ENCODE assay signal across 8 cellular contexts in genomic region chr14:103546651-103547454, GRCh38. TPM values are rescaled to one million over a fixed set of nuclear protein-coding genes. Genes with fewer than 3 reads are reported as not detected.
DNase-seq lines count a peak whose midpoint lies in the region; ATAC-seq, FAIRE-seq and TF ChIP-seq lines count a peak whose summit lies in the region.

No MANE protein-coding gene starts in this region.

- no peaks in the 10 kb centered on the region for H3K9me3 ChIP-seq in BE2C
- H3K9me3 ChIP-seq in H9 (ENCODE audit: control insufficient read depth, low read depth, low read length) = no peaks in the 10 kb centered on the region
- H3K9me3 ChIP-seq in H1 (ENCODE audit: insufficient read depth in 2 of 2, low read depth in 1 of 2, low read length in 1 of 2) = no peaks in the 10 kb centered on the region

- H3K14ac ChIP-seq in H9 (ENCODE audit: insufficient read depth, low read length) (no peak overlapping the region), H1 (ENCODE audit: insufficient read length) (no peak overlapping the region)

- H3K27ac ChIP-seq in H9 (ENCODE audit: insufficient read length, low read depth, low read length) = no peak overlapping the region
- H3K27ac ChIP-seq in H1 (ENCODE audit: low read depth, low read length) = no peak overlapping the region

- H3K23ac ChIP-seq in H9 (ENCODE audit: insufficient read length, low read depth, low read length) (no peak overlapping the region), H1 (ENCODE audit: insufficient read length) (no peak overlapping the region)

- H4K5ac ChIP-seq in H9 (ENCODE audit: insufficient read length, low read depth, low read length) (no peak overlapping the region), H1 (ENCODE audit: insufficient read length, low read depth, low read length) (no peak overlapping the region)

- H4K8ac ChIP-seq in H9 (replicated peaks; ENCODE audit: insufficient read length, low read depth, low read length) = no peak overlapping the region
- H4K8ac ChIP-seq in H1 (ENCODE audit: extremely low read depth, insufficient read depth, low read length) = peak overlapping the region; percentile 69

- POLR2A ChIA-PET in H1 (lab: Charles Lee; ENCODE audit: partially characterized antibody) = interaction anchor here (0.8 to 29.8 kb wide), 9 partner anchors 8 to 210 kb away, joined by 3 to 844 read pairs (median 5); partner anchors contain the start of genes BAG5, CKB and COA8
- POLR2A ChIA-PET in naive thymus-derived CD8-positive, alpha-beta T cell (lab: Charles Lee) = interaction anchor here (1.6 to 2.3 kb wide), 3 partner anchors 15 to 28 kb away, joined by 5 to 9 read pairs (median 8); partner anchors contain the start of genes BAG5, COA8 and TRMT61A

- H3K4me1 Mint-ChIP-seq in H9 = peaks cover 13 to 18% of the 10 kb centered on the region in 2 experiments
- H3K4me1 Mint-ChIP-seq in activated CD8-positive, alpha-beta memory T cell treated with anti-CD3 and anti-CD28 coated beads, Interleukin-2, amount 10 ng/mL, durations not matched to agents 7 days and 5 days = peaks cover 3% of the 10 kb centered on the region
- H3K4me1 Mint-ChIP-seq in naive thymus-derived CD8-positive, alpha-beta T cell = peaks cover 0 to 6% (median 5%) of the 10 kb centered on the region in 4 donors
- H3K4me1 Mint-ChIP-seq in stimulated activated memory B cell treated with anti-CD40 and anti-IgM and Interleukin-4, amounts not matched to agents 10 μg/mL and 1 μg/mL and 100 μg/mL, for 72 hours = peaks cover 24% of the 10 kb centered on the region

- H4K20me1 ChIP-seq in H9 (ENCODE audit: control insufficient read depth, insufficient read depth, insufficient read length) = no peaks in the 10 kb centered on the region
- peaks cover 0 to 4% of the 10 kb centered on the region in 2 experiments for H4K20me1 ChIP-seq in H1 (replicated peaks in 1 of 2; ENCODE audit: control insufficient read depth in 1 of 2, insufficient read depth in 2 of 2, low read length in 2 of 2)

- peak; percentile 78 for DNase-seq in BE2C
- DNase-seq in H9 = peak; percentile 87
- peak; percentile 24 for DNase-seq in NCI-H748 treated with DMSO at 0.1 percent for 48 hours (lab: John Stamatoyannopoulos, UW)
- DNase-seq in activated CD8-positive, alpha-beta memory T cell treated with anti-CD3 and anti-CD28 coated beads, Interleukin-2, amount 10 ng/mL, durations not matched to agents 7 days and 5 days = peak; percentile 79
- DNase-seq in H1 (ENCODE audit: low read depth in 1 of 2, low spot score in 2 of 2) = peak in 1 of 2 experiments; percentile 98
- peak; percentile 67 to 88 (median 76) for DNase-seq in naive thymus-derived CD8-positive, alpha-beta T cell

- no peak overlapping the region for H3K56ac ChIP-seq in H9 (ENCODE audit: insufficient read length, low read depth, low read length)
- H3K56ac ChIP-seq in H1 (replicated peaks; ENCODE audit: insufficient read length, low read depth, low read length) = no peak overlapping the region

- H2BK5ac ChIP-seq in H9 (ENCODE audit: insufficient read length, low read length) (no peak overlapping the region), H1 (ENCODE audit: low read depth, low read length) (peak overlapping the region; percentile 42; the same call in 1 of the 2 replicates)

- H3K9me3 Mint-ChIP-seq in H9 = no peaks in the 10 kb centered on the region
- no peaks in the 10 kb centered on the region for H3K9me3 Mint-ChIP-seq in activated CD8-positive, alpha-beta memory T cell treated with anti-CD3 and anti-CD28 coated beads, Interleukin-2, amount 10 ng/mL, durations not matched to agents 7 days and 5 days (ENCODE audit: low read depth)
- no peaks in the 10 kb centered on the region for H3K9me3 Mint-ChIP-seq in naive thymus-derived CD8-positive, alpha-beta T cell
- no peaks in the 10 kb centered on the region for H3K9me3 Mint-ChIP-seq in stimulated activated memory B cell treated with anti-CD40 and anti-IgM and Interleukin-4, amounts not matched to agents 10 μg/mL and 1 μg/mL and 100 μg/mL, for 72 hours

- ATAC-seq in activated CD8-positive, alpha-beta memory T cell treated with anti-CD3 and anti-CD28 coated beads, Interleukin-2, amount 10 ng/mL, durations not matched to agents 7 days and 5 days = peak; percentile 77
- peak; percentile 88 to 93 for ATAC-seq in naive thymus-derived CD8-positive, alpha-beta T cell
- ATAC-seq in stimulated activated memory B cell treated with anti-CD40 and anti-IgM and Interleukin-4, amounts not matched to agents 10 μg/mL and 1 μg/mL and 100 μg/mL, for 72 hours = peak; percentile 74
- no peak for ATAC-seq in HG03378 (IDR thresholded peaks at IDR 0.05; ENCODE audit: unreplicated experiment)

- H3K27ac Mint-ChIP-seq in H9 = no peak overlapping the region
- H3K27ac Mint-ChIP-seq in activated CD8-positive, alpha-beta memory T cell treated with anti-CD3 and anti-CD28 coated beads, Interleukin-2, amount 10 ng/mL, durations not matched to agents 7 days and 5 days = no peak overlapping the region
- H3K27ac Mint-ChIP-seq in naive thymus-derived CD8-positive, alpha-beta T cell = no peak overlapping the region
- no peak overlapping the region for H3K27ac Mint-ChIP-seq in stimulated activated memory B cell treated with anti-CD40 and anti-IgM and Interleukin-4, amounts not matched to agents 10 μg/mL and 1 μg/mL and 100 μg/mL, for 72 hours

- H2BK20ac ChIP-seq in H9 (ENCODE audit: low read depth, low read length, poor library complexity, severe bottlenecking) (no peak overlapping the region), H1 (ENCODE audit: low read length) (no peak overlapping the region)

- H3K4me1 ChIP-seq in BE2C (peaks cover 22% of the 10 kb centered on the region), H9 (ENCODE audit: insufficient read depth, low read length) (no peaks in the 10 kb centered on the region; the same call in 1 of the 2 replicates), H1 (replicated peaks in 1 of 4; ENCODE audit: control insufficient read depth in 3 of 4, insufficient read depth in 4 of 4, low read length in 3 of 4) (peaks cover 0 to 26% (median 22%) of the 10 kb centered on the region in 4 experiments; a peak in 6 of 7 replicates)

- H3K4me2 ChIP-seq in H9 (ENCODE audit: insufficient read depth, insufficient read length, low read length) (no peak overlapping the region), H1 (ENCODE audit: insufficient read depth in 1 of 2, low read depth in 2 of 2, low read length in 2 of 2) (no peak overlapping the region; a peak in 1 of 4 replicates)

- no peak overlapping the region for H3T11ph ChIP-seq in H9 (ENCODE audit: low read length)

- no peaks in the 10 kb centered on the region for H3K27me3 ChIP-seq in BE2C
- H3K27me3 ChIP-seq in H9 (ENCODE audit: insufficient read depth, low read length) = no peaks in the 10 kb centered on the region
- no peaks in the 10 kb centered on the region for H3K27me3 ChIP-seq in H1 (replicated peaks in 1 of 4; ENCODE audit: control insufficient read depth in 3 of 4, extremely low read depth in 1 of 4, insufficient read depth in 3 of 4, low read length in 3 of 4)

- no peak overlapping the region for H2BK12ac ChIP-seq in H9 (ENCODE audit: insufficient read length, low read depth, low read length)
- peak overlapping the region; percentile 92; the same call in 1 of the 2 replicates for H2BK12ac ChIP-seq in H1 (ENCODE audit: low read depth, low read length)

- H4K91ac ChIP-seq in H9 (ENCODE audit: insufficient read length, low read depth, low read length) (no peak overlapping the region), H1 (replicated peaks; ENCODE audit: insufficient read length, low read length) (peak overlapping the region; percentile 88)

- H3K36me3 ChIP-seq in BE2C (no peaks in the 10 kb centered on the region), H1 (ENCODE audit: control insufficient read depth in 2 of 4, insufficient read depth in 4 of 4, low read length in 3 of 4) (no peaks in the 10 kb centered on the region)

- TF ChIP-seq EP300 in H1 (IDR thresholded peaks at IDR 0.05; ENCODE audit: borderline replicate concordance in 1 of 2, low read depth in 2 of 2, low read length in 2 of 2) = no peak

- CTCF ChIA-PET in activated CD8-positive, alpha-beta memory T cell treated with anti-CD3 and anti-CD28 coated beads, Interleukin-2, amount 10 ng/mL, durations not matched to agents 7 days and 5 days (lab: Charles Lee) = interaction anchor here (0.6 to 7.9 kb wide), 17 partner anchors 10 to 1866 kb away, joined by 3 to 79 read pairs (median 3); partner anchors contain the start of genes BAG5 and COA8
- CTCF ChIA-PET in H1 (lab: Charles Lee; ENCODE audit: partially characterized antibody) = interaction anchor here (0.5 to 28.8 kb wide), 14 partner anchors 8 to 200 kb away, joined by 3 to 921 read pairs (median 4); partner anchors contain the start of genes CKB and TRMT61A

- peak; percentile 89 for TF ChIP-seq CTCF in BE2C (IDR thresholded peaks at IDR 0.05; ENCODE audit: low read depth, low read length)
- TF ChIP-seq CTCF in H9 (conservative IDR thresholded peaks at IDR 0.05) = peak; percentile 97
- TF ChIP-seq CTCF in H1 (IDR thresholded peaks at IDR 0.05; ENCODE audit: control extremely low read depth in 1 of 3, insufficient read depth in 1 of 3, low read depth in 1 of 3, low read length in 3 of 3) = peak in 2 of 3 experiments; percentile 98; a peak in 3 of 4 replicates

- WGBS in H9 (ENCODE audit: extremely low coverage, insufficient read length, low lambda C conversion rate) = no CpG with 5 or more reads among the region's 21 CpGs
- WGBS in H1 (ENCODE audit: extremely low coverage in 1 of 2, insufficient coverage in 1 of 2, insufficient read length in 1 of 2, insufficient replicate concordance in 2 of 2, low coverage in 1 of 2, low lambda C conversion rate in 2 of 2, missing lambda C conversion rate in 1 of 2), 2 experiments = 37% methylated on average over 21 of the region's 21 CpGs; no CpG with 5 or more reads in 1 of the 2 experiments

- H3K23me2 ChIP-seq in H9 (ENCODE audit: insufficient read length, low read depth, low read length, poor library complexity, severe bottlenecking) = peaks cover 4% of the 10 kb centered on the region
- H3K23me2 ChIP-seq in H1 (ENCODE audit: low read depth, low read length) = no peaks in the 10 kb centered on the region

- H3K79me1 ChIP-seq in H9 (ENCODE audit: insufficient read depth, low read depth, low read length, poor library complexity, severe bottlenecking) (no peaks in the 10 kb centered on the region), H1 (ENCODE audit: low read depth, low read length) (no peaks in the 10 kb centered on the region)

- no peaks in the 10 kb centered on the region; the same call in 1 of the 2 replicates for H3K27me3 Mint-ChIP-seq in H9 (ENCODE audit: low read depth)
- H3K27me3 Mint-ChIP-seq in activated CD8-positive, alpha-beta memory T cell treated with anti-CD3 and anti-CD28 coated beads, Interleukin-2, amount 10 ng/mL, durations not matched to agents 7 days and 5 days = no peaks in the 10 kb centered on the region
- H3K27me3 Mint-ChIP-seq in naive thymus-derived CD8-positive, alpha-beta T cell = peaks cover 0 to 3% (median 0%) of the 10 kb centered on the region in 5 donors
- peaks cover 6% of the 10 kb centered on the region for H3K27me3 Mint-ChIP-seq in stimulated activated memory B cell treated with anti-CD40 and anti-IgM and Interleukin-4, amounts not matched to agents 10 μg/mL and 1 μg/mL and 100 μg/mL, for 72 hours

- peak; percentile 77 for FAIRE-seq in H1 (lab: Jason Lieb, UNC)

- H3K9ac ChIP-seq in H9 (ENCODE audit: extremely low read depth, insufficient read length, low read length) (no peak overlapping the region), H1 (replicated peaks in 1 of 4; ENCODE audit: extremely low read depth in 1 of 4, low read depth in 3 of 4, low read length in 3 of 4) (no peak overlapping the region; a peak in 1 of 7 replicates)

- H3K4me3 ChIP-seq in BE2C (ENCODE audit: low read depth, low read length) = no peak overlapping the region
- no peak overlapping the region for H3K4me3 ChIP-seq in H1 (ENCODE audit: extremely low read depth in 1 of 4, insufficient read depth in 2 of 4, low read depth in 3 of 4, low read length in 4 of 4)

- H3K4ac ChIP-seq in H9 (ENCODE audit: low read depth, low read length) (no peak overlapping the region), H1 (replicated peaks; ENCODE audit: insufficient read length, low read depth, low read length) (peak overlapping the region; percentile 32)

- H3K36me3 Mint-ChIP-seq in H9 (ENCODE audit: insufficient read depth in 1 of 3, low read depth in 3 of 3) = no peaks in the 10 kb centered on the region
- no peaks in the 10 kb centered on the region for H3K36me3 Mint-ChIP-seq in activated CD8-positive, alpha-beta memory T cell treated with anti-CD3 and anti-CD28 coated beads, Interleukin-2, amount 10 ng/mL, durations not matched to agents 7 days and 5 days
- H3K36me3 Mint-ChIP-seq in naive thymus-derived CD8-positive, alpha-beta T cell = peaks cover 0 to 2% (median 0%) of the 10 kb centered on the region in 3 donors
- no peaks in the 10 kb centered on the region for H3K36me3 Mint-ChIP-seq in stimulated activated memory B cell treated with anti-CD40 and anti-IgM and Interleukin-4, amounts not matched to agents 10 μg/mL and 1 μg/mL and 100 μg/mL, for 72 hours

- H2BK120ac ChIP-seq in H9 (ENCODE audit: low read depth, low read length, poor library complexity, severe bottlenecking) (no peak overlapping the region), H1 (replicated peaks; ENCODE audit: low read depth, low read length) (no peak overlapping the region)

- H3K79me2 ChIP-seq in H9 (ENCODE audit: insufficient read depth, low read length) (no peaks in the 10 kb centered on the region), H1 (ENCODE audit: control insufficient read depth in 1 of 2, insufficient read depth in 2 of 2, low read length in 2 of 2) (no peaks in the 10 kb centered on the region)

- H3K18ac ChIP-seq in H9 (ENCODE audit: insufficient read length, low read depth, low read length) (no peak overlapping the region), H1 (ENCODE audit: extremely low read depth, low read length) (peak overlapping the region; percentile 75; the same call in 1 of the 2 replicates)

- no peak overlapping the region for H2BK15ac ChIP-seq in H9 (ENCODE audit: low read depth, low read length)
- H2BK15ac ChIP-seq in H1 (ENCODE audit: low read length) = peak overlapping the region; percentile 97; the same call in 1 of the 2 replicates

- peak; percentile 100 for TF ChIP-seq RAD21 in H1 (IDR thresholded peaks at IDR 0.05 in 1 of 2, conservative IDR thresholded peaks at IDR 0.05 in 1 of 2; ENCODE audit: low read depth in 2 of 2, low read length in 2 of 2)

- H2AK5ac ChIP-seq in H9 (ENCODE audit: insufficient read length, low read length) (no peak overlapping the region), H1 (ENCODE audit: low read depth, low read length) (no peak overlapping the region)

- H3K4me3 Mint-ChIP-seq in H9 = no peak overlapping the region; a peak in 1 of 5 replicates
- H3K4me3 Mint-ChIP-seq in activated CD8-positive, alpha-beta memory T cell treated with anti-CD3 and anti-CD28 coated beads, Interleukin-2, amount 10 ng/mL, durations not matched to agents 7 days and 5 days = no peak overlapping the region
- H3K4me3 Mint-ChIP-seq in naive thymus-derived CD8-positive, alpha-beta T cell = no peak overlapping the region
- H3K4me3 Mint-ChIP-seq in stimulated activated memory B cell treated with anti-CD40 and anti-IgM and Interleukin-4, amounts not matched to agents 10 μg/mL and 1 μg/mL and 100 μg/mL, for 72 hours = no peak overlapping the region

- H2AFZ ChIP-seq in H9 (ENCODE audit: low read length) (no peak overlapping the region), H1 (ENCODE audit: low read length) (no peak overlapping the region)

- no peak for TF ChIP-seq POLR2A in H1 (IDR thresholded peaks at IDR 0.05; ENCODE audit: control extremely low read depth in 1 of 2, low read depth in 2 of 2, low read length in 2 of 2)

RNA-seq across cellular contexts. Expression of gene BAG5, which starts 15.6 kb away (rescaled TPM):
- polyA plus RNA-seq in BE2C (2012; ENCODE audit: insufficient read depth, insufficient read length, low read depth) = 54.9 TPM
- 38.0 and 40.9 TPM in 2 replicates for total RNA-seq in H9 (2021)
- total RNA-seq in activated CD8-positive, alpha-beta memory T cell treated with anti-CD3 and anti-CD28 coated beads, Interleukin-2, amount 10 ng/mL, durations not matched to agents 7 days and 5 days = 10 to 100 TPM; 29.9 to 32.3 TPM
- total RNA-seq in H1 (2021; fragmentation: NEBNext Ultra II Directional; extraction: Animal tissue kit (Norgen Biotek cat#: 25700)) = 29.2 and 29.5 TPM in 2 replicates
- polyA plus RNA-seq in H1 (2011; rRNA removed) = 5.9 and 7.4 TPM in 2 replicates
- 8.2 TPM for polyA plus RNA-seq in H1 (2011; cell fraction: cytosol; rRNA removed)
- polyA plus RNA-seq in H1 (2011; cell fraction: nucleus; rRNA removed) = 5.3 TPM
- 13.5 to 26.1 TPM (median 16.6 TPM) in 4 replicates for polyA plus RNA-seq in H1 (2012, experiment 1 of 2)
- polyA plus RNA-seq in H1 (2012, experiment 2 of 2) = 2.3 TPM
- 18.4 TPM for polyA plus RNA-seq in H1 (2013, experiment 1 of 2)
- polyA plus RNA-seq in H1 (2013, experiment 2 of 2) = 17.4 TPM
- 11.8 and 13.3 TPM in 2 replicates for polyA minus RNA-seq in H1 (2011; rRNA and poly(A)+ RNA removed)
- polyA minus RNA-seq in H1 (2011; cell fraction: cytosol; rRNA and poly(A)+ RNA removed) = 13.7 TPM
- polyA minus RNA-seq in H1 (2011; cell fraction: nucleus; rRNA and poly(A)+ RNA removed) = 12.5 TPM
- total RNA-seq in naive thymus-derived CD8-positive, alpha-beta T cell = 10 to 100 TPM; 41.1 to 46.9 TPM
- polyA plus RNA-seq in naive thymus-derived CD8-positive, alpha-beta T cell = 10 to 100 TPM; 39.0 to 48.5 (median 47.5) TPM

RNA-seq across cellular contexts. Expression of gene COA8, which starts 15.9 kb away (rescaled TPM):
- 43.8 TPM for polyA plus RNA-seq in BE2C (2012; ENCODE audit: insufficient read depth, insufficient read length, low read depth)
- total RNA-seq in H9 (2021) = 43.2 and 45.5 TPM in 2 replicates
- total RNA-seq in activated CD8-positive, alpha-beta memory T cell treated with anti-CD3 and anti-CD28 coated beads, Interleukin-2, amount 10 ng/mL, durations not matched to agents 7 days and 5 days = 10 to 100 TPM; 29.1 to 33.5 TPM
- 35.0 and 35.5 TPM in 2 replicates for total RNA-seq in H1 (2021; fragmentation: NEBNext Ultra II Directional; extraction: Animal tissue kit (Norgen Biotek cat#: 25700))
- 5.9 and 7.1 TPM in 2 replicates for polyA plus RNA-seq in H1 (2011; rRNA removed)
- 10.9 TPM for polyA plus RNA-seq in H1 (2011; cell fraction: cytosol; rRNA removed)
- 12.8 TPM for polyA plus RNA-seq in H1 (2011; cell fraction: nucleus; rRNA removed)
- 23.7 to 31.1 TPM (median 30.1 TPM) in 4 replicates for polyA plus RNA-seq in H1 (2012, experiment 1 of 2)
- polyA plus RNA-seq in H1 (2012, experiment 2 of 2) = 27.0 TPM
- polyA plus RNA-seq in H1 (2013, experiment 1 of 2) = 31.3 TPM
- polyA plus RNA-seq in H1 (2013, experiment 2 of 2) = 27.9 TPM
- 4.3 and 5.2 TPM in 2 replicates for polyA minus RNA-seq in H1 (2011; rRNA and poly(A)+ RNA removed)
- 8.7 TPM for polyA minus RNA-seq in H1 (2011; cell fraction: cytosol; rRNA and poly(A)+ RNA removed)
- polyA minus RNA-seq in H1 (2011; cell fraction: nucleus; rRNA and poly(A)+ RNA removed) = 18.8 TPM
- 10 to 100 TPM; 27.4 to 29.1 TPM for total RNA-seq in naive thymus-derived CD8-positive, alpha-beta T cell
- 10 to 100 TPM; 47.3 to 72.0 (median 48.2) TPM for polyA plus RNA-seq in naive thymus-derived CD8-positive, alpha-beta T cell

RNA-seq across cellular contexts. Expression of gene TRMT61A, which starts 17.9 kb away (rescaled TPM):
- polyA plus RNA-seq in BE2C (2012; ENCODE audit: insufficient read depth, insufficient read length, low read depth) = 137 TPM
- total RNA-seq in H9 (2021) = 21.9 and 22.2 TPM in 2 replicates
- 1 to 10 TPM; 7.3 to 9.6 TPM for total RNA-seq in activated CD8-positive, alpha-beta memory T cell treated with anti-CD3 and anti-CD28 coated beads, Interleukin-2, amount 10 ng/mL, durations not matched to agents 7 days and 5 days
- 15.1 and 15.8 TPM in 2 replicates for total RNA-seq in H1 (2021; fragmentation: NEBNext Ultra II Directional; extraction: Animal tissue kit (Norgen Biotek cat#: 25700))
- polyA plus RNA-seq in H1 (2011; rRNA removed) = 19.0 and 29.7 TPM in 2 replicates
- 23.3 TPM for polyA plus RNA-seq in H1 (2011; cell fraction: cytosol; rRNA removed)
- polyA plus RNA-seq in H1 (2011; cell fraction: nucleus; rRNA removed) = 44.0 TPM
- 9.2 to 14.2 TPM (median 13.8 TPM) in 4 replicates for polyA plus RNA-seq in H1 (2012, experiment 1 of 2)
- 11.3 TPM for polyA plus RNA-seq in H1 (2012, experiment 2 of 2)
- 6.8 TPM for polyA plus RNA-seq in H1 (2013, experiment 1 of 2)
- 6.6 TPM for polyA plus RNA-seq in H1 (2013, experiment 2 of 2)
- polyA minus RNA-seq in H1 (2011; rRNA and poly(A)+ RNA removed) = 6.4 and 6.9 TPM in 2 replicates
- polyA minus RNA-seq in H1 (2011; cell fraction: cytosol; rRNA and poly(A)+ RNA removed) = 11.2 TPM
- 26.1 TPM for polyA minus RNA-seq in H1 (2011; cell fraction: nucleus; rRNA and poly(A)+ RNA removed)
- total RNA-seq in naive thymus-derived CD8-positive, alpha-beta T cell = 10 to 100 TPM; 15.3 to 16.7 TPM
- polyA plus RNA-seq in naive thymus-derived CD8-positive, alpha-beta T cell = 10 to 100 TPM in 1 of 3 donors, 1 to 10 TPM in 2; 6.7 to 11.2 (median 7.0) TPM

RNA-seq across cellular contexts. Expression of gene CKB, which starts 24.2 kb away (rescaled TPM):
- 1,667 TPM for polyA plus RNA-seq in BE2C (2012; ENCODE audit: insufficient read depth, insufficient read length, low read depth)
- total RNA-seq in H9 (2021) = 517 and 546 TPM in 2 replicates
- 1 to 10 TPM; 1.2 to 6.1 TPM for total RNA-seq in activated CD8-positive, alpha-beta memory T cell treated with anti-CD3 and anti-CD28 coated beads, Interleukin-2, amount 10 ng/mL, durations not matched to agents 7 days and 5 days
- 538 and 572 TPM in 2 replicates for total RNA-seq in H1 (2021; fragmentation: NEBNext Ultra II Directional; extraction: Animal tissue kit (Norgen Biotek cat#: 25700))
- 950 and 1,969 TPM in 2 replicates for polyA plus RNA-seq in H1 (2011; rRNA removed)
- polyA plus RNA-seq in H1 (2011; cell fraction: cytosol; rRNA removed) = 828 TPM
- 1,943 TPM for polyA plus RNA-seq in H1 (2011; cell fraction: nucleus; rRNA removed)
- polyA plus RNA-seq in H1 (2012, experiment 1 of 2) = 757 to 990 TPM (median 908 TPM) in 4 replicates
- 939 TPM for polyA plus RNA-seq in H1 (2012, experiment 2 of 2)
- 514 TPM for polyA plus RNA-seq in H1 (2013, experiment 1 of 2)
- polyA plus RNA-seq in H1 (2013, experiment 2 of 2) = 503 TPM
- 153 and 156 TPM in 2 replicates for polyA minus RNA-seq in H1 (2011; rRNA and poly(A)+ RNA removed)
- polyA minus RNA-seq in H1 (2011; cell fraction: cytosol; rRNA and poly(A)+ RNA removed) = 356 TPM
- 378 TPM for polyA minus RNA-seq in H1 (2011; cell fraction: nucleus; rRNA and poly(A)+ RNA removed)
- under 1 TPM in 1 of 2 experiments, not detected in 1; 0.69 TPM for total RNA-seq in naive thymus-derived CD8-positive, alpha-beta T cell
- 1 to 10 TPM in 1 of 3 donors, not detected in 2; 1.8 TPM for polyA plus RNA-seq in naive thymus-derived CD8-positive, alpha-beta T cell
